In the genomic region with DNA sequence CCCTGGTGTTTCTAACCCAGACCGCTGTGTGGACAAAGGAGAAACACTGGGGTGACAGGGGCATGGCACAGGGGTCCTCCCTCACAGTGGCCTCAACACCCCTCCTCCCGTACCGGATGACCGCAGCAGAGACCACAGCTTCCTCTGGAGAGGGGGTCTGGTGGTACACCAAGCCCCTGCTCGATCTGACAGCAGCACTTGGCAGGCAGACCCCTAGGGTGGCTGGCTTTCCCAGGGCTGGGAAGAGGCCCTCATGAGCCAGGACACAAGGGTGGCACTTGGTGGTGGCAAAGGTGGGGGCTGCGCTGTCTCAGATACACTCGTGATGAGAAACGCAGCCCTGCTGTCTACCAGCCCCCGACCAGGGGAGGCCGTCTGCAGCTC, we compare ENCODE assay signal across 33 cellular contexts. TPM values are rescaled to one million over a fixed set of nuclear protein-coding genes. Genes with fewer than 3 reads are reported as not detected.
DNase-seq lines count a peak whose midpoint lies in the region; ATAC-seq and TF ChIP-seq lines count a peak whose summit lies in the region.
"Had no signal": no experiment of that assay in that cellular context is flagged by ENCODE, and none has a peak within 500 bp of the region (broad histone marks: within the 10 kb centered on the region; RNA-seq: fewer than 3 reads in every experiment).

No MANE protein-coding gene starts in this region.

- no peak for DNase-seq in GM23248
- DNase-seq in dorsolateral prefrontal cortex, result no peak
- DNase-seq in left lung, result peak in 1 of 2 donors; percentile 37
- no peak for DNase-seq in midbrain (lab: John Stamatoyannopoulos, UW)
- DNase-seq in activated CD4-positive, alpha-beta T cell treated with anti-CD3 and anti-CD28 coated beads, Interleukin-2, amount 50 U/mL, for 48 hours, result no peak
- DNase-seq: activated CD4-positive, alpha-beta T cell treated with anti-CD3 and anti-CD28 coated beads for 1 hour; activated naive CD4-positive, alpha-beta T cell; activated T-cell treated with anti-CD3 and anti-CD28 coated beads, Interleukin-2, amount 50 U/mL, for 4 hours; adrenal gland; COR-L47; dermis blood vessel endothelial cell; GOT3; NCI-H1092 treated with DMSO at 0.1 percent for 48 hours; NCI-H2029; NCI-H226; OCI-M1; stimulated activated naive B cell treated with anti-CD40 and anti-IgM and Interleukin-4, amounts not matched to agents 10 μg/mL and 1 μg/mL and 100 μg/mL, for 72 hours; T-cell; transverse colon had no signal

- peaks cover 31% of the 10 kb centered on the region; the same call in 1 of the 2 replicates for H4K20me1 ChIP-seq in GM23248 (ENCODE audit: insufficient read depth)

- peak overlapping the region; percentile 42 for H3K4me2 ChIP-seq in GM23248 (ENCODE audit: unreplicated experiment)
- peak overlapping the region; percentile 61 for H3K4me2 ChIP-seq in skeletal muscle satellite cell (ENCODE audit: low read length)
- H3K4me2 ChIP-seq: smooth muscle cell had no signal

- H3K4me3 ChIP-seq in GM23248 (no peak overlapping the region), dorsolateral prefrontal cortex (no peak overlapping the region), left lung (no peak overlapping the region), skeletal muscle satellite cell (ENCODE audit: low read length) (no peak overlapping the region)
- H3K4me3 ChIP-seq: adrenal gland, cardiac muscle cell, smooth muscle cell, transverse colon had no signal

- no peak for ATAC-seq in left lung
- no peak for ATAC-seq in HG02852 (IDR thresholded peaks at IDR 0.05; ENCODE audit: unreplicated experiment)
- ATAC-seq in HG03469 (IDR thresholded peaks at IDR 0.05; ENCODE audit: unreplicated experiment), result no peak
- ATAC-seq: activated T-cell treated with anti-CD3 and anti-CD28 coated beads, Interleukin-2, amount 50 U/mL, for 4 hours; stimulated activated naive B cell treated with anti-CD40 and anti-IgM and Interleukin-4, amounts not matched to agents 10 μg/mL and 1 μg/mL and 100 μg/mL, for 72 hours; T-cell had no signal

- H3K9me3 ChIP-seq in GM23248 (ENCODE audit: low read depth) (no peaks in the 10 kb centered on the region), left lung (no peaks in the 10 kb centered on the region), skeletal muscle satellite cell (replicated peaks; ENCODE audit: low read length) (no peaks in the 10 kb centered on the region)
- H3K9me3 ChIP-seq: adrenal gland, transverse colon had no signal

- H3K79me2 ChIP-seq in GM23248 (ENCODE audit: insufficient read depth), result peaks cover 75% of the 10 kb centered on the region

- peaks cover 26% of the 10 kb centered on the region for H3K4me1 ChIP-seq in GM23248 (ENCODE audit: insufficient read depth)
- H3K4me1 ChIP-seq in left lung, result peaks cover 0 to 57% of the 10 kb centered on the region in 2 donors
- H3K4me1 ChIP-seq in skeletal muscle satellite cell (ENCODE audit: control insufficient read depth, insufficient read depth, low read length), result peaks cover 44% of the 10 kb centered on the region

- H3K36me3 ChIP-seq in GM23248 (ENCODE audit: low read depth) (no peaks in the 10 kb centered on the region), left lung (peaks cover 0 to 20% of the 10 kb centered on the region in 2 donors), skeletal muscle satellite cell (ENCODE audit: insufficient read depth, low read length) (no peaks in the 10 kb centered on the region)
- H3K36me3 ChIP-seq: adrenal gland, cardiac muscle cell had no signal

- H3K9me2 ChIP-seq in GM23248 (ENCODE audit: insufficient read depth), result no peaks in the 10 kb centered on the region

- in situ Hi-C loops in GM23248 (cut with MboI), result no loop called here

- WGBS in GM23248 (ENCODE audit: low coverage in 1 of 2, low lambda C conversion rate in 2 of 2, missing lambda C conversion rate in 2 of 2), 2 experiments, result 83 to 86% methylated on average over 10 of the region's 10 CpGs

- H3K27me3 ChIP-seq in GM23248 (replicated peaks; ENCODE audit: insufficient read depth) (peaks cover 7% of the 10 kb centered on the region; the same call in 1 of the 2 replicates), dorsolateral prefrontal cortex (no peaks in the 10 kb centered on the region), left lung (no peaks in the 10 kb centered on the region), skeletal muscle satellite cell (ENCODE audit: control insufficient read depth, insufficient read depth, low read length) (peaks cover 7% of the 10 kb centered on the region)
- H3K27me3 ChIP-seq: adrenal gland had no signal

- no peak for TF ChIP-seq CTCF in dorsolateral prefrontal cortex (IDR thresholded peaks at IDR 0.05 in 54 of 56, conservative IDR thresholded peaks at IDR 0.05 in 2 of 56; ENCODE audit: low read depth in 1 of 56, partially characterized antibody in 56 of 56)
- no peak for TF ChIP-seq CTCF in left lung (IDR thresholded peaks at IDR 0.05)

- peaks cover 24% of the 10 kb centered on the region for H3F3A ChIP-seq in GM23248 (ENCODE audit: insufficient read depth)

- H2AFZ ChIP-seq in GM23248, result no peak overlapping the region

- H3K9ac ChIP-seq in GM23248 (peak overlapping the region; percentile 33), skeletal muscle satellite cell (ENCODE audit: low read depth, low read length) (no peak overlapping the region)

- H3K27ac ChIP-seq in GM23248, result peak overlapping the region; percentile 88
- H3K27ac ChIP-seq in dorsolateral prefrontal cortex, result peak overlapping the region in 53 of 59 donors; percentile 9 to 91 (median 75)
- peak overlapping the region; percentile 1 to 63 for H3K27ac ChIP-seq in left lung
- H3K27ac ChIP-seq: cardiac muscle cell, HL-60 had no signal

- intact Hi-C loops in dorsolateral prefrontal cortex (cut with DNase I) (no loop called here), left lung (cut with DNase I) (no loop called here)

RNA-seq across cellular contexts. Expression of a gene that starts 38.7 kb away (rescaled TPM):
- total RNA-seq in GM23248 (2014; rRNA removed; shearing (Covaris generic)), result 0.11 TPM in 1 of 2 replicates, not detected in the other
- polyA plus RNA-seq in GM23248 (2016; fragmentation: Nextera tagmentation; extraction: Ambion mirVana), result 0.05 TPM in 1 of 2 replicates, not detected in the other
- total RNA-seq in dorsolateral prefrontal cortex (100 to 1,000 TPM in 11 of 120 experiments, 10 to 100 TPM in 109; 41.1 to 144 (median 77.7) TPM), left lung (10 to 100 TPM in 1 of 2 donors, 1 to 10 TPM in 1; 9.9 to 21.8 TPM)
- not detected in 2 replicates for total RNA-seq in skeletal muscle satellite cell (2012; rRNA removed)

RNA-seq across cellular contexts. Expression of a gene that starts 46.8 kb away (rescaled TPM):
- total RNA-seq in GM23248 (2014; rRNA removed; shearing (Covaris generic)), result 22.1 and 29.3 TPM in 2 replicates
- 27.1 and 28.8 TPM in 2 replicates for polyA plus RNA-seq in GM23248 (2016; fragmentation: Nextera tagmentation; extraction: Ambion mirVana)
- total RNA-seq in dorsolateral prefrontal cortex (10 to 100 TPM; 36.6 to 90.5 (median 52.1) TPM), left lung (10 to 100 TPM; 38.6 to 41.3 TPM)
- total RNA-seq in skeletal muscle satellite cell (2012; rRNA removed), result 14.2 and 22.1 TPM in 2 replicates

RNA-seq across cellular contexts. Expression of a gene that starts 51.7 kb away (rescaled TPM):
- not detected in 2 replicates for total RNA-seq in GM23248 (2014; rRNA removed; shearing (Covaris generic))
- not detected in 2 replicates for polyA plus RNA-seq in GM23248 (2016; fragmentation: Nextera tagmentation; extraction: Ambion mirVana)
- not detected for total RNA-seq in dorsolateral prefrontal cortex
- total RNA-seq in left lung, result not detected
- not detected in 2 replicates for total RNA-seq in skeletal muscle satellite cell (2012; rRNA removed)
- total RNA-seq: A673; activated CD8-positive, alpha-beta memory T cell treated with anti-CD3 and anti-CD28 coated beads for 36 hours; activated T-cell treated with anti-CD3 and anti-CD28 coated beads, Interleukin-2, amount 50 U/mL, for 4 hours; adrenal gland; cardiac muscle cell; Daoy; dermis blood vessel endothelial cell; endothelial cell of umbilical vein; frontal cortex; mesothelial cell of epicardium; smooth muscle cell; T-cell; transverse colon had no signal
- polyA plus RNA-seq: BJ, cardiac muscle cell, endothelial cell of umbilical vein, neural cell, smooth muscle cell had no signal

Comparison
In these comparisons a context has a peak if more than half of its experiments do, and no peak if none do; other contexts are left out.
1. H3K27ac ChIP-seq: peak in every context shown above with its lines; median percentile 88 in GM23248; 75 in dorsolateral prefrontal cortex; 32 in left lung.